In genomic region chr1:169890761-169891538, GRCh38 we compare ENCODE assay signal across 8 cellular contexts. TPM values are rescaled to one million over a fixed set of nuclear protein-coding genes. Genes with fewer than 3 reads are reported as not detected.
DNase-seq lines count a peak whose midpoint lies in the region; ATAC-seq lines count a peak whose summit lies in the region.

No MANE protein-coding gene starts in this region.

- peak overlapping the region; percentile 91 for H3K27ac Mint-ChIP-seq in activated CD4-positive, alpha-beta memory T cell treated with anti-CD3 and anti-CD28 coated beads, Interleukin-2, amount 10 ng/mL, durations not matched to agents 7 days and 5 days

- H3K36me3 Mint-ChIP-seq in activated CD4-positive, alpha-beta memory T cell treated with anti-CD3 and anti-CD28 coated beads, Interleukin-2, amount 10 ng/mL, durations not matched to agents 7 days and 5 days (ENCODE audit: low read depth): peaks cover 38% of the 10 kb centered on the region

- ATAC-seq in HG02840 (IDR thresholded peaks at IDR 0.05; ENCODE audit: low FRiP score, unreplicated experiment): peak; percentile 23

- no peaks in the 10 kb centered on the region for H3K27me3 Mint-ChIP-seq in activated CD4-positive, alpha-beta memory T cell treated with anti-CD3 and anti-CD28 coated beads, Interleukin-2, amount 10 ng/mL, durations not matched to agents 7 days and 5 days

- POLR2A ChIA-PET in activated CD4-positive, alpha-beta memory T cell treated with anti-CD3 and anti-CD28 coated beads, Interleukin-2, amount 10 ng/mL, durations not matched to agents 7 days and 5 days (lab: Charles Lee): interaction anchor here (0.9 to 6.3 kb wide), 17 partner anchors 9 to 523 kb away, joined by 3 to 124 read pairs (median 6); partner anchors contain the start of genes BLZF1, F5, KIFAP3 and METTL18

- H3K4me3 Mint-ChIP-seq in activated CD4-positive, alpha-beta memory T cell treated with anti-CD3 and anti-CD28 coated beads, Interleukin-2, amount 10 ng/mL, durations not matched to agents 7 days and 5 days: peak overlapping the region; percentile 73

- no peaks in the 10 kb centered on the region for H3K9me3 Mint-ChIP-seq in activated CD4-positive, alpha-beta memory T cell treated with anti-CD3 and anti-CD28 coated beads, Interleukin-2, amount 10 ng/mL, durations not matched to agents 7 days and 5 days

- CTCF ChIA-PET in activated CD4-positive, alpha-beta memory T cell treated with anti-CD3 and anti-CD28 coated beads, Interleukin-2, amount 10 ng/mL, durations not matched to agents 7 days and 5 days (lab: Charles Lee): interaction anchor here (0.9 to 1.6 kb wide), 5 partner anchors 16 to 304 kb away, joined by 3 to 7 read pairs (median 4); partner anchors contain the start of genes F5 and METTL18

- H3K4me1 Mint-ChIP-seq in activated CD4-positive, alpha-beta memory T cell treated with anti-CD3 and anti-CD28 coated beads, Interleukin-2, amount 10 ng/mL, durations not matched to agents 7 days and 5 days: peaks cover 55% of the 10 kb centered on the region

- DNase-seq in EH (ENCODE audit: low read depth) (peak; percentile 17), kidney tubule cell (ENCODE audit: low spot score) (peak; percentile 29), ureter (ENCODE audit: low spot score) (peak; percentile 63), middle frontal gyrus (ENCODE audit: extremely low spot score, low spot score) (no peak), NK-92 (lab: John Stamatoyannopoulos, UW; ENCODE audit: unreplicated experiment) (no peak), SHP77 (lab: John Stamatoyannopoulos, UW) (no peak)
- peak; percentile 57 for DNase-seq in activated CD4-positive, alpha-beta memory T cell treated with anti-CD3 and anti-CD28 coated beads, Interleukin-2, amount 10 ng/mL, durations not matched to agents 7 days and 5 days

RNA-seq across cellular contexts. Expression of gene SCYL3, which starts 2.7 kb away (rescaled TPM):
- total RNA-seq in activated CD4-positive, alpha-beta memory T cell treated with anti-CD3 and anti-CD28 coated beads, Interleukin-2, amount 10 ng/mL, durations not matched to agents 7 days and 5 days: 10 to 100 TPM; 16.1 to 16.8 TPM
- 21.2 TPM for total RNA-seq in ureter

Comparison
In these comparisons a context has a peak if more than half of its experiments do, and no peak if none do; other contexts are left out.
1. DNase-seq: peak in EH (single experiment), activated CD4-positive, alpha-beta memory T cell treated with anti-CD3 and anti-CD28 coated beads, Interleukin-2, amount 10 ng/mL, durations not matched to agents 7 days and 5 days (single experiment), kidney tubule cell (single experiment) and ureter (single experiment); none in middle frontal gyrus (single experiment), NK-92 (single experiment) and SHP77 (0 of 2).